19 cellular contexts compared by ENCODE assay signal in genomic region chr7:67653856-67654442, GRCh38.
DNase-seq lines count a peak whose midpoint lies in the region; ATAC-seq and TF ChIP-seq lines count a peak whose summit lies in the region.
"Had no signal": no experiment of that assay in that cellular context is flagged by ENCODE, and none has a peak within 500 bp of the region (broad histone marks: within the 10 kb centered on the region; RNA-seq: fewer than 3 reads in every experiment).

No MANE protein-coding gene starts in this region.

- H3K36me3 Mint-ChIP-seq in neural crest cell (ENCODE audit: low read depth), result no peaks in the 10 kb centered on the region
- H3K36me3 Mint-ChIP-seq: CD8-positive, alpha-beta memory T cell had no signal

- ATAC-seq in gastroesophageal sphincter (no peak), HG02571 (IDR thresholded peaks at IDR 0.05; ENCODE audit: unreplicated experiment) (no peak)
- ATAC-seq: GM23338, HCT116, PC-3 had no signal

- peaks cover 0 to 39% (median 21%) of the 10 kb centered on the region in 3 donors for H3K4me1 ChIP-seq in gastroesophageal sphincter
- H3K4me1 ChIP-seq: SJSA1 had no signal

- H3K4me1 Mint-ChIP-seq in neural crest cell, result peaks cover 4% of the 10 kb centered on the region
- H3K4me1 Mint-ChIP-seq: CD8-positive, alpha-beta memory T cell; GM23338 had no signal

- DNase-seq in NCI-H187 treated with DMSO at 0.1 percent for 48 hours (lab: John Stamatoyannopoulos, UW), result peak; percentile 5
- no peak for DNase-seq in NCI-H187 (lab: John Stamatoyannopoulos, UW)
- peak; percentile 27 for DNase-seq in DMS153 (lab: John Stamatoyannopoulos, UW)
- no peak for DNase-seq in neural crest cell (ENCODE audit: low read depth, low spot score)
- DNase-seq in glomerular visceral epithelial cell (ENCODE audit: extremely low spot score), result no peak
- DNase-seq in activated gamma-delta T cell (lab: John Stamatoyannopoulos, UW), result no peak
- DNase-seq: CD8-positive, alpha-beta memory T cell; KBM-7; NCI-H1436 treated with DMSO at 0.1 percent for 48 hours; NCI-H2107; NCI-H345; NCI-H69; PC-3 had no signal

- H3K27ac ChIP-seq in gastroesophageal sphincter, result peak overlapping the region in 3 of 4 donors; percentile 42 to 61 (median 61)
- H3K27ac ChIP-seq: RWPE1, SJSA1 had no signal

- no peak for TF ChIP-seq POLR2A in gastroesophageal sphincter (IDR thresholded peaks at IDR 0.05)

- H3K4me3 ChIP-seq in gastroesophageal sphincter, result no peak overlapping the region
- H3K4me3 ChIP-seq: GM23338, SJSA1 had no signal

- H3K9me3 ChIP-seq in gastroesophageal sphincter, result no peaks in the 10 kb centered on the region
- H3K9me3 ChIP-seq: SJSA1 had no signal

- H3K27me3 Mint-ChIP-seq in neural crest cell (ENCODE audit: low read depth), result no peaks in the 10 kb centered on the region

- no peak overlapping the region for H3K4me3 Mint-ChIP-seq in neural crest cell
- H3K4me3 Mint-ChIP-seq: CD8-positive, alpha-beta memory T cell; GM23338 had no signal

- TF ChIP-seq EP300 in gastroesophageal sphincter (IDR thresholded peaks at IDR 0.05), result no peak

- H3K9me3 Mint-ChIP-seq in neural crest cell, result no peaks in the 10 kb centered on the region

- no peaks in the 10 kb centered on the region for H3K36me3 ChIP-seq in gastroesophageal sphincter
- H3K36me3 ChIP-seq: SJSA1 had no signal

- 57 to 66% methylated on average over 3 of the region's 3 CpGs for WGBS in gastroesophageal sphincter (ENCODE audit: low coverage in 1 of 2), 2 donors

- no peaks in the 10 kb centered on the region for H3K27me3 ChIP-seq in gastroesophageal sphincter
- H3K27me3 ChIP-seq: SJSA1 had no signal

- H3K27ac Mint-ChIP-seq in neural crest cell (ENCODE audit: unreplicated experiment), result peak overlapping the region; percentile 3
- H3K27ac Mint-ChIP-seq: CD8-positive, alpha-beta memory T cell; GM23338 had no signal

- TF ChIP-seq CTCF in gastroesophageal sphincter (IDR thresholded peaks at IDR 0.05) (no peak), neural crest cell (conservative IDR thresholded peaks at IDR 0.05) (no peak)

Comparison
In these comparisons a context has a peak if more than half of its experiments do, and no peak if none do; other contexts are left out.
1. DNase-seq: peak in NCI-H187 treated with DMSO at 0.1 percent for 48 hours (single experiment) and DMS153 (single experiment); none in NCI-H187 (0 of 2), neural crest cell (single experiment), glomerular visceral epithelial cell (single experiment) and activated gamma-delta T cell (single experiment).